In genomic region chr7:138006106-138006505, GRCh38 we compare ENCODE assay signal across 15 cellular contexts. TPM values are rescaled to one million over a fixed set of nuclear protein-coding genes. Genes with fewer than 3 reads are reported as not detected.
DNase-seq lines count a peak whose midpoint lies in the region; ATAC-seq and TF ChIP-seq lines count a peak whose summit lies in the region.
"Had no signal": no experiment of that assay in that cellular context is flagged by ENCODE, and none has a peak within 500 bp of the region (broad histone marks: within the 10 kb centered on the region; RNA-seq: fewer than 3 reads in every experiment).

No MANE protein-coding gene starts in this region.

- DNase-seq in AG10803 (ENCODE audit: low read depth): peak; percentile 58
- DNase-seq in HCEC 1CT: peak; percentile 37
- DNase-seq in fibroblast of gingiva (ENCODE audit: low read depth): peak; percentile 65
- no peak for DNase-seq in osteoblast (ENCODE audit: insufficient read length, low spot score, missing footprints)
- DNase-seq in epidermal melanocyte (ENCODE audit: insufficient read length, low spot score): no peak
- no peak for DNase-seq in 8988T
- DNase-seq in sigmoid colon: no peak
- no peak for DNase-seq in CD4-positive, alpha-beta T cell
- DNase-seq: AML-193, DMS53, GF-D8, GOT3, HFFc6 had no signal

- H3K27ac ChIP-seq in osteoblast (ENCODE audit: low read depth, low read length) (no peak overlapping the region), sigmoid colon (no peak overlapping the region)
- H3K27ac ChIP-seq in CD4-positive, alpha-beta T cell (ENCODE audit: low read depth, low read length): no peak overlapping the region
- H3K27ac ChIP-seq: BLaER1 had no signal

- TF ChIP-seq POLR2A in sigmoid colon (IDR thresholded peaks at IDR 0.05): no peak

- no peaks in the 10 kb centered on the region for H3K27me3 Mint-ChIP-seq in CD4-positive, alpha-beta T cell

- H3K27me3 ChIP-seq in osteoblast (ENCODE audit: insufficient read depth, low read length) (no peaks in the 10 kb centered on the region), sigmoid colon (no peaks in the 10 kb centered on the region)
- H3K27me3 ChIP-seq in CD4-positive, alpha-beta T cell (ENCODE audit: control insufficient read depth, insufficient read depth, low read length): no peaks in the 10 kb centered on the region
- H3K27me3 ChIP-seq: BLaER1 had no signal

- POLR2A ChIA-PET in CD4-positive, alpha-beta T cell (lab: Charles Lee): interaction anchor here (1.0 kb wide), 1 partner anchor 102 kb away, joined by 3 read pairs; no protein-coding TSS in a partner anchor

- H3K4me1 ChIP-seq in osteoblast (ENCODE audit: insufficient read depth, low read length) (peaks cover 10% of the 10 kb centered on the region), sigmoid colon (peaks cover 0 to 9% (median 4%) of the 10 kb centered on the region in 4 donors)

- no peak overlapping the region for H3K27ac Mint-ChIP-seq in CD4-positive, alpha-beta T cell
- H3K27ac Mint-ChIP-seq: HFFc6 had no signal

- no peak overlapping the region for H3K4me2 ChIP-seq in osteoblast (ENCODE audit: insufficient read depth, low read length)
- H3K4me2 ChIP-seq: BLaER1 had no signal

- H3K9me3 ChIP-seq in osteoblast (ENCODE audit: low read depth, low read length) (no peaks in the 10 kb centered on the region), sigmoid colon (no peaks in the 10 kb centered on the region)
- H3K9me3 ChIP-seq in CD4-positive, alpha-beta T cell (ENCODE audit: control insufficient read depth, low read length): no peaks in the 10 kb centered on the region
- H3K9me3 ChIP-seq: BLaER1, HAP-1 had no signal

- H4K20me1 ChIP-seq in osteoblast (ENCODE audit: insufficient read depth, low read length): no peaks in the 10 kb centered on the region
- H4K20me1 ChIP-seq: BLaER1 had no signal

- no peak overlapping the region for H3K4me3 Mint-ChIP-seq in CD4-positive, alpha-beta T cell
- H3K4me3 Mint-ChIP-seq: HFFc6 had no signal

- peaks cover 9% of the 10 kb centered on the region for H3K79me2 ChIP-seq in osteoblast (ENCODE audit: insufficient read depth, low read length)

- no peak for TF ChIP-seq EP300 in sigmoid colon (IDR thresholded peaks at IDR 0.05)

- WGBS in sigmoid colon, 2 donors: 90 to 91% methylated on average over 2 of the region's 2 CpGs

- peaks cover 12% of the 10 kb centered on the region for H3K4me1 Mint-ChIP-seq in CD4-positive, alpha-beta T cell (ENCODE audit: low read depth)

- no peak for ATAC-seq in CD4-positive, alpha-beta T cell (ENCODE audit: poor library complexity)

- H3K36me3 Mint-ChIP-seq in CD4-positive, alpha-beta T cell (ENCODE audit: low read depth): no peaks in the 10 kb centered on the region

- H3K36me3 ChIP-seq in osteoblast (ENCODE audit: insufficient read depth, low read length) (no peaks in the 10 kb centered on the region), sigmoid colon (no peaks in the 10 kb centered on the region)
- H3K36me3 ChIP-seq: BLaER1, HAP-1 had no signal

- peak overlapping the region; percentile 25 for H2AFZ ChIP-seq in osteoblast (ENCODE audit: low read length)

- CTCF ChIA-PET in CD4-positive, alpha-beta T cell (lab: Charles Lee): interaction anchor here (7.1 kb wide), 1 partner anchor 103 kb away, joined by 65 read pairs; no protein-coding TSS in a partner anchor

- H3K9me3 Mint-ChIP-seq in CD4-positive, alpha-beta T cell: no peaks in the 10 kb centered on the region
- H3K9me3 Mint-ChIP-seq: HFFc6 had no signal

- H3K4me3 ChIP-seq in AG10803 (ENCODE audit: low read length): no peak overlapping the region
- no peak overlapping the region for H3K4me3 ChIP-seq in osteoblast (ENCODE audit: insufficient read depth, low read length)
- H3K4me3 ChIP-seq in sigmoid colon: no peak overlapping the region
- H3K4me3 ChIP-seq: BLaER1, HAP-1 had no signal

- TF ChIP-seq CTCF in AG10803 (conservative IDR thresholded peaks at IDR 0.05; ENCODE audit: low read length): no peak
- TF ChIP-seq CTCF in osteoblast (IDR thresholded peaks at IDR 0.05; ENCODE audit: extremely low read depth, low read depth, low read length): no peak
- no peak for TF ChIP-seq CTCF in sigmoid colon (IDR thresholded peaks at IDR 0.05)
- TF ChIP-seq CTCF in CD4-positive, alpha-beta T cell (IDR thresholded peaks at IDR 0.05): no peak

- intact Hi-C loops in sigmoid colon (cut with DNase I): no loop called here
- intact Hi-C loops in CD4-positive, alpha-beta T cell (cut with DNase I, micrococcal nuclease): loop anchor here (5.0 to 10.0 kb wide), 3 partner anchors 349 to 859 kb away; no protein-coding TSS in a partner anchor

RNA-seq across cellular contexts. Expression of gene CREB3L2, which starts 4.2 kb away (rescaled TPM):
- total RNA-seq in osteoblast (26.5 and 28.6 TPM in 2 replicates), sigmoid colon (10 to 100 TPM; 26.0 to 41.3 (median 30.2) TPM)
- polyA plus RNA-seq in sigmoid colon: 10 to 100 TPM in 1 of 3 donors, 1 to 10 TPM in 2; 3.0 to 15.6 (median 4.4) TPM
- 10 to 100 TPM; 11.7 to 12.9 TPM for total RNA-seq in CD4-positive, alpha-beta T cell

Comparison
In these comparisons a context has a peak if more than half of its experiments do, and no peak if none do; other contexts are left out.
1. DNase-seq: peak in AG10803 (single experiment), HCEC 1CT (single experiment) and fibroblast of gingiva (single experiment); none in osteoblast (single experiment), epidermal melanocyte (single experiment), 8988T (single experiment), sigmoid colon (single experiment) and CD4-positive, alpha-beta T cell (0 of 10).